19 cellular contexts compared by ENCODE assay signal in genomic region chr19:15266683-15267082, GRCh38. TPM values are rescaled to one million over a fixed set of nuclear protein-coding genes. Genes with fewer than 3 reads are reported as not detected.
DNase-seq lines count a peak whose midpoint lies in the region; ATAC-seq and TF ChIP-seq lines count a peak whose summit lies in the region.
"Had no signal": no experiment of that assay in that cellular context is flagged by ENCODE, and none has a peak within 500 bp of the region (broad histone marks: within the 10 kb centered on the region; RNA-seq: fewer than 3 reads in every experiment).

No MANE protein-coding gene starts in this region.

- no peaks in the 10 kb centered on the region for H3K27me3 Mint-ChIP-seq in memory B cell
- H3K27me3 Mint-ChIP-seq in naive thymus-derived CD8-positive, alpha-beta T cell, result no peaks in the 10 kb centered on the region
- H3K27me3 Mint-ChIP-seq: type B pancreatic cell had no signal

- H3K27me3 ChIP-seq in SK-N-SH (ENCODE audit: insufficient read depth) (no peaks in the 10 kb centered on the region), subcutaneous abdominal adipose tissue (ENCODE audit: control insufficient read depth in 5 of 5, insufficient read depth in 4 of 5, low read length in 5 of 5) (no peaks in the 10 kb centered on the region), breast epithelium (no peaks in the 10 kb centered on the region)
- H3K27me3 ChIP-seq: left lung had no signal

- TF ChIP-seq CTCF in SK-N-SH (IDR thresholded peaks at IDR 0.05) (no peak), breast epithelium (IDR thresholded peaks at IDR 0.05) (no peak)

- H3K4me1 ChIP-seq in SK-N-SH (ENCODE audit: control insufficient read depth in 1 of 2, insufficient read depth in 2 of 2, low read depth in 1 of 2, low read length in 1 of 2) (peaks cover 12 to 43% of the 10 kb centered on the region in 2 experiments), subcutaneous abdominal adipose tissue (ENCODE audit: control insufficient read depth in 5 of 5, insufficient read depth in 5 of 5, low read length in 5 of 5) (peaks cover 11 to 27% (median 26%) of the 10 kb centered on the region in 5 donors), breast epithelium (peaks cover 19 to 23% of the 10 kb centered on the region in 2 donors)

- H2AFZ ChIP-seq in SK-N-SH (ENCODE audit: low read depth), result no peak overlapping the region

- no peaks in the 10 kb centered on the region for H3K9me3 ChIP-seq in SK-N-SH
- no peaks in the 10 kb centered on the region for H3K9me3 ChIP-seq in subcutaneous abdominal adipose tissue (ENCODE audit: control insufficient read depth in 5 of 5, low read length in 5 of 5)
- no peaks in the 10 kb centered on the region for H3K9me3 ChIP-seq in breast epithelium
- H3K9me3 ChIP-seq: left lung had no signal

- H3K4me2 ChIP-seq in SK-N-SH, result no peak overlapping the region

- H3K9me3 Mint-ChIP-seq in memory B cell, result no peaks in the 10 kb centered on the region
- H3K9me3 Mint-ChIP-seq in naive thymus-derived CD8-positive, alpha-beta T cell, result no peaks in the 10 kb centered on the region
- H3K9me3 Mint-ChIP-seq: natural killer cell, type B pancreatic cell had no signal

- H3K4me3 ChIP-seq in SK-N-SH (ENCODE audit: low read depth in 2 of 2, low read length in 1 of 2) (no peak overlapping the region), subcutaneous abdominal adipose tissue (ENCODE audit: low read depth in 1 of 5, low read length in 5 of 5) (no peak overlapping the region), breast epithelium (no peak overlapping the region)
- H3K4me3 ChIP-seq: left lung had no signal

- peaks cover 35% of the 10 kb centered on the region for H3K4me1 Mint-ChIP-seq in memory B cell
- H3K4me1 Mint-ChIP-seq in naive thymus-derived CD8-positive, alpha-beta T cell, result peaks cover 16 to 41% (median 27%) of the 10 kb centered on the region in 4 donors

- no CpG with 5 or more reads among the region's 1 CpG for WGBS in SK-N-SH (ENCODE audit: low lambda C conversion rate)

- TF ChIP-seq POLR2A in breast epithelium (IDR thresholded peaks at IDR 0.05), result no peak

- peaks cover 42% of the 10 kb centered on the region for H3K36me3 Mint-ChIP-seq in memory B cell
- H3K36me3 Mint-ChIP-seq in naive thymus-derived CD8-positive, alpha-beta T cell, result peaks cover 4 to 90% (median 7%) of the 10 kb centered on the region in 3 donors
- H3K36me3 Mint-ChIP-seq: natural killer cell had no signal

- peak overlapping the region; percentile 2 for H3K27ac Mint-ChIP-seq in memory B cell
- peak overlapping the region in 2 of 10 donors; percentile 6 to 25 for H3K27ac Mint-ChIP-seq in naive thymus-derived CD8-positive, alpha-beta T cell
- H3K27ac Mint-ChIP-seq: type B pancreatic cell had no signal

- peaks cover 96% of the 10 kb centered on the region for H4K20me1 ChIP-seq in SK-N-SH (ENCODE audit: insufficient read depth)

- H3K9ac ChIP-seq in SK-N-SH, result no peak overlapping the region
- peak overlapping the region in 1 of 5 donors; percentile 31 for H3K9ac ChIP-seq in subcutaneous abdominal adipose tissue (ENCODE audit: low read length in 5 of 5)

- H3K4me3 Mint-ChIP-seq in memory B cell, result no peak overlapping the region
- no peak overlapping the region for H3K4me3 Mint-ChIP-seq in naive thymus-derived CD8-positive, alpha-beta T cell
- H3K4me3 Mint-ChIP-seq: natural killer cell, type B pancreatic cell had no signal

- H3K9me2 ChIP-seq in SK-N-SH, result no peaks in the 10 kb centered on the region

- H3K27ac ChIP-seq in SK-N-SH (ENCODE audit: low read depth in 2 of 2, low read length in 1 of 2), result peak overlapping the region; percentile 59 to 81; a peak in 3 of 4 replicates
- H3K27ac ChIP-seq in subcutaneous abdominal adipose tissue (ENCODE audit: low read depth, low read length), result peak overlapping the region; percentile 43
- H3K27ac ChIP-seq in breast epithelium, result peak overlapping the region in 1 of 2 donors; percentile 90

- POLR2A ChIA-PET in SK-N-SH (lab: Yijun Ruan, JAX), result interaction anchor here (1.0 to 1.2 kb wide), 6 partner anchors 13 to 114 kb away, joined by 3 to 6 read pairs (median 4); no protein-coding TSS in a partner anchor
- POLR2A ChIA-PET in naive thymus-derived CD8-positive, alpha-beta T cell (lab: Charles Lee), result no interaction called here

- H3K79me2 ChIP-seq in SK-N-SH (ENCODE audit: insufficient read depth), result peaks cover 90% of the 10 kb centered on the region

- no peak for TF ChIP-seq EP300 in SK-N-SH (IDR thresholded peaks at IDR 0.05; ENCODE audit: borderline replicate concordance in 1 of 2, low read depth in 1 of 2, low read length in 1 of 2)

- ATAC-seq in SK-N-SH treated with all-trans-retinoic acid at 6 μM for 48 hours (no peak; the same call in 2 of the 3 replicates), memory B cell (ENCODE audit: low read depth) (no peak)
- ATAC-seq in naive thymus-derived CD8-positive, alpha-beta T cell, result no peak
- ATAC-seq: natural killer cell had no signal

- CTCF ChIA-PET in SK-N-SH (lab: Yijun Ruan, JAX), result interaction anchor here (1.0 to 2.4 kb wide), 8 partner anchors 12 to 89 kb away, joined by 3 to 9 read pairs (median 5); no protein-coding TSS in a partner anchor

- H3F3A ChIP-seq in SK-N-SH (replicated peaks; ENCODE audit: insufficient read depth), result peaks cover 21% of the 10 kb centered on the region

- no peak for TF ChIP-seq RAD21 in SK-N-SH (IDR thresholded peaks at IDR 0.05; ENCODE audit: low read length)

- DNase-seq in SK-N-SH, result no peak
- peak; percentile 37 for DNase-seq in cerebellum (ENCODE audit: low spot score)
- DNase-seq in memory B cell (ENCODE audit: low spot score in 2 of 2), result no peak
- DNase-seq in breast epithelium (ENCODE audit: low spot score in 2 of 2), result no peak
- no peak for DNase-seq in naive thymus-derived CD8-positive, alpha-beta T cell
- no peak for DNase-seq in NCI-H510A treated with DMSO at 0.1 percent for 48 hours (lab: John Stamatoyannopoulos, UW)
- DNase-seq: 8988T; activated effector memory CD4-positive, alpha-beta T cell treated with anti-CD3 and anti-CD28 coated beads, Interleukin-2, amount 50 U/mL, for 16 hours; DND-41; effector CD8-positive, alpha-beta T cell; left lung; natural killer cell; NCI-H1436 treated with DMSO at 0.1 percent for 48 hours; NCI-H524 treated with DMSO at 0.1 percent for 48 hours; stimulated activated CD4-positive, alpha-beta T cell treated with anti-CD3 and anti-CD28 coated beads, Interleukin-2, amount 100 ng/mL, for 24 hours had no signal

- intact Hi-C loops in breast epithelium (cut with DNase I; ENCODE audit: low total_unique reads), result loop anchor here (10.0 kb wide), 1 partner anchor 68 kb away; the partner anchor contains the start of gene BRD4

- H3K36me3 ChIP-seq in SK-N-SH (replicated peaks in 1 of 2; ENCODE audit: control insufficient read depth in 1 of 2, insufficient read depth in 2 of 2, low read length in 1 of 2), result peaks cover 42 to 73% of the 10 kb centered on the region in 2 experiments
- peaks cover 0 to 90% (median 77%) of the 10 kb centered on the region in 5 donors for H3K36me3 ChIP-seq in subcutaneous abdominal adipose tissue (ENCODE audit: control insufficient read depth in 5 of 5, insufficient read depth in 5 of 5, low read length in 5 of 5)
- H3K36me3 ChIP-seq in breast epithelium, result no peaks in the 10 kb centered on the region

TF ChIP-seq in SK-N-SH, 30 proteins besides CTCF, POLR2A, EP300 and RAD21:
- TF ChIP-seq JUND (IDR thresholded peaks at IDR 0.05), result no peak
- no peak for TF ChIP-seq ELF1 (IDR thresholded peaks at IDR 0.05)
- no peak for TF ChIP-seq RXRA (IDR thresholded peaks at IDR 0.05; ENCODE audit: borderline replicate concordance, low read depth)
- TF ChIP-seq EZH2phosphoT487 (IDR thresholded peaks at IDR 0.05; ENCODE audit: borderline replicate concordance, low read depth), result no peak
- TF ChIP-seq CHD2 (IDR thresholded peaks at IDR 0.05; ENCODE audit: low read length, partially characterized antibody), result no peak
- no peak for TF ChIP-seq TCF12 (IDR thresholded peaks at IDR 0.05)
- no peak for TF ChIP-seq FOXJ3 (CRISPR knock-in tag; IDR thresholded peaks at IDR 0.05)
TF ChIP-seq in SK-N-SH: peak in this region for 0.

TF ChIP-seq in SK-N-SH treated with all-trans-retinoic acid at 6 μM for 48 hours, 23 proteins besides CTCF, POLR2A, EP300 and RAD21:
- TF ChIP-seq ZNF70 (CRISPR knock-in tag; IDR thresholded peaks at IDR 0.05), result no peak
- no peak for TF ChIP-seq ARNTL (CRISPR knock-in tag; IDR thresholded peaks at IDR 0.05; ENCODE audit: borderline replicate concordance, low read depth)
- TF ChIP-seq RARB (CRISPR knock-in tag; IDR thresholded peaks at IDR 0.05), result no peak
- TF ChIP-seq TOX (CRISPR knock-in tag; IDR thresholded peaks at IDR 0.05; ENCODE audit: borderline replicate concordance), result no peak
- no peak for TF ChIP-seq ZNF565 (CRISPR knock-in tag; conservative IDR thresholded peaks at IDR 0.05; ENCODE audit: low read depth)
- TF ChIP-seq ZNF8 (CRISPR knock-in tag; IDR thresholded peaks at IDR 0.05), result no peak
- no peak for TF ChIP-seq PATZ1 (CRISPR knock-in tag; IDR thresholded peaks at IDR 0.05; ENCODE audit: borderline replicate concordance)
- TF ChIP-seq SNAI2 (CRISPR knock-in tag; IDR thresholded peaks at IDR 0.05), result no peak

RNA-seq across cellular contexts. Expression of gene EPHX3, which starts 34.4 kb away (rescaled TPM):
- polyA plus RNA-seq in SK-N-SH (2012; rRNA removed), result 0.15 and 0.28 TPM in 2 replicates
- 0.03 and 0.04 TPM in 2 replicates for polyA plus RNA-seq in SK-N-SH (2012; cell fraction: cytosol; rRNA removed)
- polyA plus RNA-seq in SK-N-SH (2012; cell fraction: nucleus; rRNA removed), result 0.65 and 1.2 TPM in 2 replicates
- 0.18 TPM for total RNA-seq in cerebellum
- total RNA-seq in breast epithelium, result under 1 TPM in 1 of 3 donors, not detected in 2; 0.29 TPM
- total RNA-seq in naive thymus-derived CD8-positive, alpha-beta T cell, result under 1 TPM in 1 of 2 experiments, not detected in 1; 0.65 TPM
- polyA plus RNA-seq in naive thymus-derived CD8-positive, alpha-beta T cell, result not detected
- total RNA-seq: LHCN-M2, natural killer cell had no signal
